Comparison of ENCODE assay signal across 1 cellular context in the genomic region with DNA sequence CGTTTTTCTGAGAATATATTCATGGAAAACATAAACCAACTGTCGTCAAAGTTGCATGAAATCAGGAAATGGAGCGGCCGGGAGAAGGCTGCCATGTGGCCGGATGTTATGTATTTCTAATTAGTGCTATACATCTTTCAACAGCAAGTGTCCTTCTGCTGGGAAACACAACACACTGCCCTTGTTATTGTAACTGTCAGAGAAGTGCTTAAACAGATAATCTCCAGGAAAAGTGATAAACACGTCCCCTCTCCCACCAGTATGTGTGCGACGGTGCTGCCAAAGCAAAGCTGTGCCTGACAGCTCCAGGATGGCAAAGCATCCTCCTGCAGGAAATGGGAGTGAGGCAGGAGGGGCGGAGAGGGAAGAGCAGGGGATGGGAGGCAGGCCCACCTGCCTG.
TF ChIP-seq lines count a peak whose summit lies in the region.

No MANE protein-coding gene starts in this region.

TF ChIP-seq in GM12878, 131 proteins besides CTCF, POLR2A, EP300 and RAD21 (continued from another document):
- TF ChIP-seq, protein P1, sequence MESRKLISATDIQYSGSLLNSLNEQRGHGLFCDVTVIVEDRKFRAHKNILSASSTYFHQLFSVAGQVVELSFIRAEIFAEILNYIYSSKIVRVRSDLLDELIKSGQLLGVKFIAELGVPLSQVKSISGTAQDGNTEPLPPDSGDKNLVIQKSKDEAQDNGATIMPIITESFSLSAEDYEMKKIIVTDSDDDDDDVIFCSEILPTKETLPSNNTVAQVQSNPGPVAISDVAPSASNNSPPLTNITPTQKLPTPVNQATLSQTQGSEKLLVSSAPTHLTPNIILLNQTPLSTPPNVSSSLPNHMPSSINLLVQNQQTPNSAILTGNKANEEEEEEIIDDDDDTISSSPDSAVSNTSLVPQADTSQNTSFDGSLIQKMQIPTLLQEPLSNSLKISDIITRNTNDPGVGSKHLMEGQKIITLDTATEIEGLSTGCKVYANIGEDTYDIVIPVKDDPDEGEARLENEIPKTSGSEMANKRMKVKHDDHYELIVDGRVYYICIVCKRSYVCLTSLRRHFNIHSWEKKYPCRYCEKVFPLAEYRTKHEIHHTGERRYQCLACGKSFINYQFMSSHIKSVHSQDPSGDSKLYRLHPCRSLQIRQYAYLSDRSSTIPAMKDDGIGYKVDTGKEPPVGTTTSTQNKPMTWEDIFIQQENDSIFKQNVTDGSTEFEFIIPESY (IDR thresholded peaks at IDR 0.05) = no peak
- TF ChIP-seq, protein P2, sequence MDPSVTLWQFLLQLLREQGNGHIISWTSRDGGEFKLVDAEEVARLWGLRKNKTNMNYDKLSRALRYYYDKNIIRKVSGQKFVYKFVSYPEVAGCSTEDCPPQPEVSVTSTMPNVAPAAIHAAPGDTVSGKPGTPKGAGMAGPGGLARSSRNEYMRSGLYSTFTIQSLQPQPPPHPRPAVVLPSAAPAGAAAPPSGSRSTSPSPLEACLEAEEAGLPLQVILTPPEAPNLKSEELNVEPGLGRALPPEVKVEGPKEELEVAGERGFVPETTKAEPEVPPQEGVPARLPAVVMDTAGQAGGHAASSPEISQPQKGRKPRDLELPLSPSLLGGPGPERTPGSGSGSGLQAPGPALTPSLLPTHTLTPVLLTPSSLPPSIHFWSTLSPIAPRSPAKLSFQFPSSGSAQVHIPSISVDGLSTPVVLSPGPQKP (IDR thresholded peaks at IDR 0.05; ENCODE audit: low read depth, low read length) = no peak
- no peak for TF ChIP-seq USF1 (IDR thresholded peaks at IDR 0.05; ENCODE audit: borderline replicate concordance, extremely low read length, insufficient read depth, low read depth, low read length)
- TF ChIP-seq RCOR1 (conservative IDR thresholded peaks at IDR 0.05; ENCODE audit: low read depth, low read length) = no peak
- no peak for TF ChIP-seq HCFC1 (IDR thresholded peaks at IDR 0.05; ENCODE audit: low read length)
- TF ChIP-seq EED (IDR thresholded peaks at IDR 0.05; ENCODE audit: low read depth) = no peak
- no peak for TF ChIP-seq MYC (IDR thresholded peaks at IDR 0.05; ENCODE audit: insufficient read depth, insufficient read length, insufficient replicate concordance, low read length, severe bottlenecking)
- no peak for TF ChIP-seq NFIC (IDR thresholded peaks at IDR 0.05; ENCODE audit: low read depth, low read length)
- no peak for TF ChIP-seq CHD4 (IDR thresholded peaks at IDR 0.05)
- TF ChIP-seq FOXK2 (IDR thresholded peaks at IDR 0.05) = no peak
TF ChIP-seq in GM12878: peak in this region for 0.
